ENCODE assay signal across 8 cellular contexts in genomic region chr19:53467503-53468262, GRCh38. TPM values are rescaled to one million over a fixed set of nuclear protein-coding genes. Genes with fewer than 3 reads are reported as not detected.
DNase-seq lines count a peak whose midpoint lies in the region; ATAC-seq and TF ChIP-seq lines count a peak whose summit lies in the region.

Gene ZNF813 (plus strand): TSS chr19:53467733. CDS start chr19:53483823, 16,090 bp downstream.

- peaks cover 26% of the 10 kb centered on the region for H3K9me3 Mint-ChIP-seq in activated CD4-positive, alpha-beta memory T cell treated with anti-CD3 and anti-CD28 coated beads for 36 hours

- peak within 1 kb of the TSS; percentile 88 for H3K4me3 Mint-ChIP-seq in activated CD4-positive, alpha-beta memory T cell treated with anti-CD3 and anti-CD28 coated beads for 36 hours

- peaks cover 21% of the 10 kb centered on the region for H3K4me1 Mint-ChIP-seq in activated CD4-positive, alpha-beta memory T cell treated with anti-CD3 and anti-CD28 coated beads for 36 hours (ENCODE audit: low read depth)

- H3K36me3 Mint-ChIP-seq in activated CD4-positive, alpha-beta memory T cell treated with anti-CD3 and anti-CD28 coated beads for 36 hours, result peaks cover 49% of the 10 kb centered on the region

- peak within 1 kb of the TSS; percentile 62 for H3K4me3 ChIP-seq in lower lobe of right lung

- intact Hi-C loops in activated CD4-positive, alpha-beta memory T cell treated with anti-CD3 and anti-CD28 coated beads for 36 hours (cut with micrococcal nuclease), result loop anchor here (2.0 kb wide), 2 partner anchors 37 to 53 kb away; partner anchors contain the start of gene ZNF761
- intact Hi-C loops in lower lobe of right lung (cut with DNase I), result no loop called here

- ATAC-seq in GM18505 (IDR thresholded peaks at IDR 0.05; ENCODE audit: unreplicated experiment), result peak; percentile 88
- ATAC-seq in HG03045 (IDR thresholded peaks at IDR 0.05; ENCODE audit: unreplicated experiment), result peak; percentile 83
- peak; percentile 99 to 100 for ATAC-seq in lower lobe of right lung
- ATAC-seq in HG02571 (IDR thresholded peaks at IDR 0.05; ENCODE audit: unreplicated experiment), result no peak

- H3K36me3 ChIP-seq in lower lobe of right lung, result no peaks in the 10 kb centered on the region

- H3K27ac ChIP-seq in lower lobe of right lung, result peak within 1 kb of the TSS; percentile 79

- POLR2A ChIA-PET in activated CD4-positive, alpha-beta memory T cell treated with anti-CD3 and anti-CD28 coated beads for 36 hours (lab: Charles Lee), result no interaction called here

- peak; percentile 74 for TF ChIP-seq POLR2A in GM18505 (IDR thresholded peaks at IDR 0.05; ENCODE audit: borderline replicate concordance, extremely low read depth, insufficient read depth, insufficient read length)

- peak within 1 kb of the TSS; percentile 75 for H3K27ac Mint-ChIP-seq in activated CD4-positive, alpha-beta memory T cell treated with anti-CD3 and anti-CD28 coated beads for 36 hours

- CTCF ChIA-PET in activated CD4-positive, alpha-beta memory T cell treated with anti-CD3 and anti-CD28 coated beads for 36 hours (lab: Charles Lee), result no interaction called here

- H3K27me3 Mint-ChIP-seq in activated CD4-positive, alpha-beta memory T cell treated with anti-CD3 and anti-CD28 coated beads for 36 hours, result peaks cover 11% of the 10 kb centered on the region

- peak; percentile 81 to 97 for DNase-seq in NCI-H526 (lab: John Stamatoyannopoulos, UW)
- DNase-seq in activated CD4-positive, alpha-beta memory T cell treated with anti-CD3 and anti-CD28 coated beads for 36 hours, result peak; percentile 98
- DNase-seq in ecto neural progenitor cell (ENCODE audit: low spot score), result peak; percentile 97
- peak; percentile 97 for DNase-seq in lower lobe of right lung
- DNase-seq in stimulated activated CD4-positive, alpha-beta T cell treated with anti-CD3 and anti-CD28 coated beads, Interleukin-4, amount 100 ng/mL, for 4 hours, result peak; percentile 94 to 97

- no peaks in the 10 kb centered on the region for H3K9me3 ChIP-seq in lower lobe of right lung

- no peak for TF ChIP-seq CTCF in lower lobe of right lung (IDR thresholded peaks at IDR 0.05)

- peaks cover 7% of the 10 kb centered on the region for H3K4me1 ChIP-seq in lower lobe of right lung

- no peaks in the 10 kb centered on the region for H3K27me3 ChIP-seq in lower lobe of right lung (ENCODE audit: low read depth)

RNA-seq across cellular contexts. Expression of gene ZNF813, which starts in this region (rescaled TPM):
- 1 to 10 TPM; 4.6 to 5.5 TPM for total RNA-seq in activated CD4-positive, alpha-beta memory T cell treated with anti-CD3 and anti-CD28 coated beads for 36 hours
- total RNA-seq in lower lobe of right lung, result 5.3 TPM
